Comparison of ENCODE assay signal across 8 cellular contexts in genomic region chr6:43608310-43608763, GRCh38. TPM values are rescaled to one million over a fixed set of nuclear protein-coding genes. Genes with fewer than 3 reads are reported as not detected.
DNase-seq lines count a peak whose midpoint lies in the region; ATAC-seq and TF ChIP-seq lines count a peak whose summit lies in the region.

No MANE protein-coding gene starts in this region.

- intact Hi-C loops in body of pancreas (cut with DNase I): no loop called here

- TF ChIP-seq CTCF in body of pancreas (IDR thresholded peaks at IDR 0.05): peak; percentile 64 to 76 (median 68)

- peak; percentile 53 for DNase-seq in SIG-M5 treated with dmso at 0.1 percent for 504 hours (lab: John Stamatoyannopoulos, UW; ENCODE audit: unreplicated experiment)
- no peak for DNase-seq in SIG-M5 (lab: John Stamatoyannopoulos, UW)
- DNase-seq in NCI-H2029 treated with DMSO at 0.1 percent for 48 hours (lab: John Stamatoyannopoulos, UW): peak; percentile 73
- peak; percentile 48 for DNase-seq in T-helper 9 cell
- DNase-seq in body of pancreas: peak; percentile 71 to 83 (median 74)
- DNase-seq in iPS DF 6.9 (ENCODE audit: low read depth, low spot score): peak; percentile 45
- DNase-seq in stimulated activated CD4-positive, alpha-beta T cell treated with anti-CD3 and anti-CD28 coated beads, Interleukin-15, amount 100 ng/mL, for 1 hour (ENCODE audit: low read depth in 1 of 2, low spot score in 1 of 2): peak; percentile 13 to 40

- 2 to 5% methylated on average over 5 of the region's 5 CpGs for WGBS in body of pancreas, 2 donors
- WGBS in iPS DF 6.9 (ENCODE audit: insufficient coverage, insufficient read length): no CpG with 5 or more reads among the region's 5 CpGs

- H3K27ac ChIP-seq in body of pancreas: no peak overlapping the region
- H3K27ac ChIP-seq in iPS DF 6.9 (ENCODE audit: low read length): no peak overlapping the region

- H3K27me3 ChIP-seq in body of pancreas (no peaks in the 10 kb centered on the region), iPS DF 6.9 (ENCODE audit: control insufficient read depth, insufficient read depth, low read length) (no peaks in the 10 kb centered on the region)

- ATAC-seq in body of pancreas (peak; percentile 50), HG02870 (IDR thresholded peaks at IDR 0.05; ENCODE audit: unreplicated experiment) (no peak)

- no peaks in the 10 kb centered on the region for H3K4me1 ChIP-seq in body of pancreas
- no peaks in the 10 kb centered on the region for H3K4me1 ChIP-seq in iPS DF 6.9 (ENCODE audit: control insufficient read depth, insufficient read depth, low read length)

- H3K4me3 ChIP-seq in body of pancreas: no peak overlapping the region
- H3K4me3 ChIP-seq in iPS DF 6.9 (ENCODE audit: low read length): no peak overlapping the region

- no peak for TF ChIP-seq POLR2A in body of pancreas (IDR thresholded peaks at IDR 0.05)

- no peaks in the 10 kb centered on the region for H3K36me3 ChIP-seq in body of pancreas (replicated peaks in 1 of 2; ENCODE audit: insufficient read depth in 1 of 2, low read depth in 2 of 2)
- H3K36me3 ChIP-seq in iPS DF 6.9 (ENCODE audit: control insufficient read depth, insufficient read depth, low read length): no peaks in the 10 kb centered on the region; the same call in 1 of the 2 replicates

- H3K9me3 ChIP-seq in body of pancreas: no peaks in the 10 kb centered on the region
- H3K9me3 ChIP-seq in iPS DF 6.9 (ENCODE audit: control insufficient read depth, insufficient read depth, low read length): no peaks in the 10 kb centered on the region

RNA-seq across cellular contexts. Expression of gene GTPBP2, which starts 20.7 kb away (rescaled TPM):
- 10 to 100 TPM; 32.9 to 55.0 TPM for total RNA-seq in body of pancreas

RNA-seq across cellular contexts. Expression of gene MAD2L1BP, which starts 27.3 kb away (rescaled TPM):
- total RNA-seq in body of pancreas: 10 to 100 TPM; 14.8 to 17.4 TPM

RNA-seq across cellular contexts. Expression of gene POLH, which starts 32.4 kb away (rescaled TPM):
- 1 to 10 TPM; 4.3 to 8.8 TPM for total RNA-seq in body of pancreas

RNA-seq across cellular contexts. Expression of gene XPO5, which starts 32.5 kb away (rescaled TPM):
- total RNA-seq in body of pancreas: 10 to 100 TPM; 16.8 to 20.5 TPM

RNA-seq across cellular contexts. Expression of gene RSPH9, which starts 36.5 kb away (rescaled TPM):
- total RNA-seq in body of pancreas: not detected
